ENCODE assay signal across 16 cellular contexts in the genomic region with DNA sequence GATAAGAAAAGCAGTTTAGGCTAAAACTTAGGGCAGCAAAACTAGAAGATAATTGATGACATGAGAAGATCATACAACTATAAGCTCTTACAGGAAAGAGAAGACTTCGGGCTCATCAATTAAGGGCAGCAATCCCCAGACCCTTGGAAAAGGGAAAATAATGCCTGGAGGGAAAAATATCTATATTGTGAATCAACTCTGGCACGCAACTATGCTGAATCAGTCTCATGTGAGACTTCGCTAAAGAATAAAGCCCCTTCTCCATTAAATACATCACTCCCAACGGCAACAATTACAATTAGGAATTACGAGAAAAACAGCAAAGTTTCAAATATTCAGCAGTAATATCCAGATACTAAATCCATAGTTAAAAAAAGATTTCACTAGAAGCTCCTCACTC.
A peak's percentile ranks its signal among the peaks of the same experiment; 100 is the strongest.
DNase-seq lines count a peak whose midpoint lies in the region; ATAC-seq and TF ChIP-seq lines count a peak whose summit lies in the region.
"Had no signal": no experiment of that assay in that cellular context is flagged by ENCODE, and none has a peak within 500 bp of the region (broad histone marks: within the 10 kb centered on the region; RNA-seq: fewer than 3 reads in every experiment).

No MANE protein-coding gene starts in this region.

- no peaks in the 10 kb centered on the region for H3K9me2 ChIP-seq in SU-DHL-6 (replicated peaks; ENCODE audit: insufficient read depth, low read length)

- H3K4me1 Mint-ChIP-seq in glutamatergic neuron (ENCODE audit: low read depth, unreplicated experiment), result peaks cover 14% of the 10 kb centered on the region
- H3K4me1 Mint-ChIP-seq in neural crest cell, result peaks cover 3% of the 10 kb centered on the region

- no peak for TF ChIP-seq POLR2A in thyroid gland (IDR thresholded peaks at IDR 0.05)

- no peaks in the 10 kb centered on the region for H3K27me3 ChIP-seq in SU-DHL-6 (ENCODE audit: low read length)
- H3K27me3 ChIP-seq in thyroid gland, result no peaks in the 10 kb centered on the region
- H3K27me3 ChIP-seq: BE2C had no signal

- H4K20me1 ChIP-seq in SU-DHL-6 (ENCODE audit: low read depth, low read length), result no peaks in the 10 kb centered on the region

- DNase-seq in glutamatergic neuron, result no peak
- no peak for DNase-seq in neural crest cell (ENCODE audit: low read depth, low spot score)
- no peak for DNase-seq in OCI-M2 (lab: John Stamatoyannopoulos, UW; ENCODE audit: unreplicated experiment)
- no peak for DNase-seq in thyroid gland
- DNase-seq: ACHN; BE2C; Calu3; CD4-positive, alpha-beta T cell; DMS79 treated with DMSO at 0.1 percent for 48 hours; GM23248 had no signal

- peak overlapping the region; percentile 54 for H2AFZ ChIP-seq in SU-DHL-6 (ENCODE audit: low read depth, low read length, severe bottlenecking)
- H2AFZ ChIP-seq: GM23248 had no signal

- H3K27ac Mint-ChIP-seq in glutamatergic neuron (ENCODE audit: unreplicated experiment) (peak overlapping the region; percentile 54), neural crest cell (ENCODE audit: unreplicated experiment) (peak overlapping the region; percentile 75)
- H3K27ac Mint-ChIP-seq: CD4-positive, alpha-beta T cell had no signal

- H3K4me3 ChIP-seq in SU-DHL-6 (ENCODE audit: insufficient read depth, low read length, poor library complexity, severe bottlenecking) (no peak overlapping the region), thyroid gland (replicated peaks in 1 of 3) (no peak overlapping the region)
- H3K4me3 ChIP-seq: GM12878, GM23248, HAP-1 had no signal

- TF ChIP-seq CTCF in SU-DHL-6 (IDR thresholded peaks at IDR 0.05; ENCODE audit: insufficient read depth, low read length, poor library complexity, severe bottlenecking), result no peak
- TF ChIP-seq CTCF in glutamatergic neuron (IDR thresholded peaks at IDR 0.05; ENCODE audit: partially characterized antibody, unreplicated experiment), result no peak
- no peak for TF ChIP-seq CTCF in neural crest cell (conservative IDR thresholded peaks at IDR 0.05)
- TF ChIP-seq CTCF in thyroid gland (IDR thresholded peaks at IDR 0.05), result no peak

- H3K4me3 Mint-ChIP-seq in glutamatergic neuron (ENCODE audit: unreplicated experiment) (no peak overlapping the region), neural crest cell (no peak overlapping the region)
- H3K4me3 Mint-ChIP-seq: CD4-positive, alpha-beta T cell had no signal

- WGBS in thyroid gland, 2 donors, result 80 to 84% methylated on average over 5 of the region's 5 CpGs

- H3K36me3 ChIP-seq in SU-DHL-6 (ENCODE audit: low read length) (no peaks in the 10 kb centered on the region), thyroid gland (no peaks in the 10 kb centered on the region)
- H3K36me3 ChIP-seq: BE2C, HAP-1 had no signal

- no peak for ATAC-seq in GM19397 (IDR thresholded peaks at IDR 0.05; ENCODE audit: unreplicated experiment)
- ATAC-seq: GM12878 had no signal

- peaks cover 1% of the 10 kb centered on the region for H3K27me3 Mint-ChIP-seq in glutamatergic neuron (ENCODE audit: unreplicated experiment)
- H3K27me3 Mint-ChIP-seq in neural crest cell (ENCODE audit: low read depth), result no peaks in the 10 kb centered on the region
- H3K27me3 Mint-ChIP-seq: CD4-positive, alpha-beta T cell had no signal

- intact Hi-C loops in thyroid gland (cut with DNase I), result no loop called here

- H3K9me3 Mint-ChIP-seq in glutamatergic neuron (ENCODE audit: unreplicated experiment), result no peaks in the 10 kb centered on the region
- H3K9me3 Mint-ChIP-seq in neural crest cell, result no peaks in the 10 kb centered on the region

- no peaks in the 10 kb centered on the region for H3K79me2 ChIP-seq in SU-DHL-6 (ENCODE audit: insufficient read depth, low read length)

- H3K9ac ChIP-seq in SU-DHL-6 (ENCODE audit: low read length), result no peak overlapping the region
- H3K9ac ChIP-seq: GM23248 had no signal

- no peaks in the 10 kb centered on the region for H3K9me3 ChIP-seq in SU-DHL-6 (ENCODE audit: insufficient read depth, low read length)
- H3K9me3 ChIP-seq in thyroid gland, result no peaks in the 10 kb centered on the region
- H3K9me3 ChIP-seq: BE2C, HAP-1 had no signal

- no peaks in the 10 kb centered on the region for H3K4me1 ChIP-seq in thyroid gland
- H3K4me1 ChIP-seq: BE2C had no signal

- H3F3A ChIP-seq in SU-DHL-6 (ENCODE audit: insufficient read depth), result no peaks in the 10 kb centered on the region

- H3K36me3 Mint-ChIP-seq in glutamatergic neuron (ENCODE audit: unreplicated experiment) (no peaks in the 10 kb centered on the region), neural crest cell (ENCODE audit: low read depth) (no peaks in the 10 kb centered on the region)

- no peak overlapping the region for H3K27ac ChIP-seq in SU-DHL-6 (ENCODE audit: low read depth, low read length)
- H3K27ac ChIP-seq in thyroid gland, result no peak overlapping the region
- H3K27ac ChIP-seq: C4-2B, GM23248, HL-60 had no signal

- no peak overlapping the region for H3K4me2 ChIP-seq in SU-DHL-6 (ENCODE audit: low read depth, low read length, poor library complexity, severe bottlenecking)
